Comparison of ENCODE assay signal across 13 cellular contexts in the genomic region with DNA sequence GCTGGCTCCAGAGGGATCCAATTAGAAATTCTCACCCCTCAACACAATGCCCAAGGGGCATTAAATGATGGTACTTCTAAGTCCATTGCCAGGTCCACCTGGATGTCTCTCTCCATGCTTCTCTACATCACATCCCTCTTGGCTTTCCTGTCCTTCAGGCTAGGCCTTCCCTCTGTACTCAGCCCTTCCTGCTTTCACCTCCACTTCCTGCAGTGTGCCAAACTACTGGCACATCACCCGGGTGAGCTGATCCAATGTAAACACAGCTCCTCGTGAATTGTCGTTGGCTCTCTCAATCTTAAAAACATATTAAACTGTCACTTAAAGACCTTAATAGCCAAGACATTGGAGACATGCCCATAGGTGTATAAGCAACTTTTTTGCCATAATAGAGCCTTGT. TPM values are rescaled to one million over a fixed set of nuclear protein-coding genes. Genes with fewer than 3 reads are reported as not detected.
DNase-seq lines count a peak whose midpoint lies in the region; ATAC-seq and TF ChIP-seq lines count a peak whose summit lies in the region.
"Had no signal": no experiment of that assay in that cellular context is flagged by ENCODE, and none has a peak within 500 bp of the region (broad histone marks: within the 10 kb centered on the region; RNA-seq: fewer than 3 reads in every experiment).

No MANE protein-coding gene starts in this region.

- intact Hi-C loops in left ventricle myocardium inferior (cut with micrococcal nuclease) (no loop called here), cardiac septum (cut with DNase I) (no loop called here), body of pancreas (cut with DNase I) (no loop called here), aorta (cut with DNase I) (loop anchor here in 1 of 2 donors (5.0 kb wide), 2 partner anchors 47 to 102 kb away; no protein-coding TSS in a partner anchor)

- ATAC-seq in body of pancreas (no peak), aorta (ENCODE audit: low FRiP score) (no peak), GM21381 (IDR thresholded peaks at IDR 0.05; ENCODE audit: unreplicated experiment) (no peak)
- ATAC-seq: activated CD8-positive, alpha-beta T cell treated with anti-CD3 and anti-CD28 coated beads for 36 hours; activated naive CD8-positive, alpha-beta T cell treated with anti-CD3 and anti-CD28 coated beads, Interleukin-2, amount 50 U/mL, for 24 hours; esophagus mucosa had no signal

- 0 to 19% methylated on average over 3 of the region's 3 CpGs for WGBS in body of pancreas, 2 donors
- WGBS in aorta, 2 donors, result 0 to 4% methylated on average over 3 of the region's 3 CpGs

- no peak for TF ChIP-seq POLR2A in body of pancreas (IDR thresholded peaks at IDR 0.05)

- H3K4me3 ChIP-seq in left ventricle myocardium inferior, result peak overlapping the region; percentile 67
- H3K4me3 ChIP-seq in body of pancreas, result no peak overlapping the region
- H3K4me3 ChIP-seq in aorta (ENCODE audit: low read length in 2 of 2), result peak overlapping the region; percentile 90 to 92
- H3K4me3 ChIP-seq: BLaER1 treated with 17β-estradiol and CSF1 and Interleukin-3, amounts not matched to agents 10 nM and 100 nM had no signal

- no peaks in the 10 kb centered on the region for H3K27me3 ChIP-seq in left ventricle myocardium inferior (ENCODE audit: low read depth)
- H3K27me3 ChIP-seq in body of pancreas, result no peaks in the 10 kb centered on the region
- no peaks in the 10 kb centered on the region for H3K27me3 ChIP-seq in aorta (ENCODE audit: control insufficient read depth in 1 of 2, insufficient read depth in 2 of 2, low read length in 1 of 2)
- H3K27me3 ChIP-seq: BLaER1 treated with 17β-estradiol and CSF1 and Interleukin-3, amounts not matched to agents 10 nM and 100 nM had no signal

- H3K36me3 ChIP-seq in left ventricle myocardium inferior (peaks cover under 1% of the 10 kb centered on the region), body of pancreas (replicated peaks in 1 of 2; ENCODE audit: insufficient read depth in 1 of 2, low read depth in 2 of 2) (no peaks in the 10 kb centered on the region), aorta (ENCODE audit: control insufficient read depth in 1 of 2, insufficient read depth in 2 of 2, low read length in 1 of 2) (peaks cover 4 to 8% of the 10 kb centered on the region in 2 donors)
- H3K36me3 ChIP-seq: BLaER1 treated with 17β-estradiol and CSF1 and Interleukin-3, amounts not matched to agents 10 nM and 100 nM had no signal

- H3K27ac ChIP-seq in left ventricle myocardium inferior (replicated peaks), result peak overlapping the region; percentile 87
- H3K27ac ChIP-seq in body of pancreas, result peak overlapping the region in 3 of 4 donors; percentile 31 to 94 (median 56)
- H3K27ac ChIP-seq in aorta (ENCODE audit: low read depth in 1 of 2, low read length in 2 of 2), result peak overlapping the region; percentile 66 to 89
- H3K27ac ChIP-seq: BLaER1 treated with 17β-estradiol and CSF1 and Interleukin-3, amounts not matched to agents 10 nM and 100 nM had no signal

- H3K9me3 ChIP-seq in left ventricle myocardium inferior (replicated peaks), result no peaks in the 10 kb centered on the region
- H3K9me3 ChIP-seq in body of pancreas, result no peaks in the 10 kb centered on the region
- no peaks in the 10 kb centered on the region for H3K9me3 ChIP-seq in aorta (ENCODE audit: control insufficient read depth, low read length)

- TF ChIP-seq CTCF in left ventricle myocardium inferior (IDR thresholded peaks at IDR 0.05; ENCODE audit: borderline replicate concordance) (no peak), body of pancreas (IDR thresholded peaks at IDR 0.05) (no peak)

- H3K4me1 ChIP-seq in left ventricle myocardium inferior, result peaks cover 86% of the 10 kb centered on the region
- peaks cover 52% of the 10 kb centered on the region for H3K4me1 ChIP-seq in body of pancreas
- H3K4me1 ChIP-seq in aorta (ENCODE audit: control insufficient read depth in 1 of 2, insufficient read depth in 2 of 2, low read length in 2 of 2), result peaks cover 4 to 5% of the 10 kb centered on the region in 2 donors

- DNase-seq in left ventricle myocardium inferior (no peak), cardiac septum (ENCODE audit: low spot score) (no peak), body of pancreas (peak; percentile 53 to 74 (median 70)), mucosa of gallbladder (ENCODE audit: low spot score) (peak; percentile 66), aorta (peak in 1 of 2 donors; percentile 51), NCI-H82 treated with DMSO at 0.1 percent for 48 hours (lab: John Stamatoyannopoulos, UW; ENCODE audit: unreplicated experiment) (no peak)
- DNase-seq in stimulated activated CD4-positive, alpha-beta T cell treated with anti-CD3 and anti-CD28 coated beads, Interleukin-2, amount 100 ng/mL, for 48 hours, result no peak
- DNase-seq: activated CD8-positive, alpha-beta T cell treated with anti-CD3 and anti-CD28 coated beads for 36 hours; activated naive CD8-positive, alpha-beta T cell treated with anti-CD3 and anti-CD28 coated beads, Interleukin-2, amount 50 U/mL, for 24 hours; NCI-H446 had no signal

RNA-seq across cellular contexts. Expression of a gene that starts 4.0 kb away (rescaled TPM):
- total RNA-seq in left ventricle myocardium inferior (72.9 TPM), cardiac septum (57.6 TPM), body of pancreas (10 to 100 TPM; 10.9 to 32.4 TPM), mucosa of gallbladder (77.9 TPM), aorta (1,000 to 10,000 TPM in 1 of 2 donors, 100 to 1,000 TPM in 1; 192 to 1,289 TPM)
- 100 to 1,000 TPM; 347 to 416 TPM for polyA plus RNA-seq in aorta

Comparison
In these comparisons a context has a peak if more than half of its experiments do, and no peak if none do; other contexts are left out.
1. DNase-seq: peak in body of pancreas (4 of 4) and mucosa of gallbladder (single experiment); none in left ventricle myocardium inferior (single experiment), cardiac septum (single experiment), stimulated activated CD4-positive, alpha-beta T cell treated with anti-CD3 and anti-CD28 coated beads, Interleukin-2, amount 100 ng/mL, for 48 hours (0 of 2) and NCI-H82 treated with DMSO at 0.1 percent for 48 hours (single experiment).
2. H3K4me3 ChIP-seq: peak in left ventricle myocardium inferior (single experiment) and aorta (2 of 2); none in body of pancreas (0 of 2).
3. Peak in every context shown above with its lines, with median percentiles within 50 percentile points of each other: H3K27ac ChIP-seq.